6 cellular contexts compared by ENCODE assay signal in the genomic region with DNA sequence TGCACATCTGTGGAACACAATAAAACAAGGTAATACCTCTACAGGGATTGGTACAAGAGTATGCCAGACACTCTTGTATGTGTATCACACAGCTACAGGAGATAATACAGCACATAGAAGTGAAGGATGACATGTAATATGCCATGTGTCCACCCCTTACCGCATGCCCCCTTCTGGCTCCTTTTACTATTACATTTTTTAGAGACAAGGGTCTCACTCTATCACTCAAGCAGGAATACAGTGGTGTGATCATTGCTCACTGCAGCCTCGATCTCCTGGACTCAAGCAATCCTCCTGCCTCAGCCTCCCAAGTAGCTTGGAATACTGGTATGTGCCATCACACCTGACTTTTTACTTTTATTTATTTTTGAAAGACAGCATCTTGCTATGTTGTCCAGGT. TPM values are rescaled to one million over a fixed set of nuclear protein-coding genes. Genes with fewer than 3 reads are reported as not detected.
DNase-seq lines count a peak whose midpoint lies in the region; ATAC-seq and TF ChIP-seq lines count a peak whose summit lies in the region.

No MANE protein-coding gene starts in this region.

- WGBS in testis, 2 donors, result 51 to 61% methylated on average over 2 of the region's 2 CpGs

- DNase-seq in NCI-H748 (lab: John Stamatoyannopoulos, UW; ENCODE audit: unreplicated experiment) (peak; percentile 62), chondrocyte (ENCODE audit: low spot score) (no peak), testis (no peak)

- no peak overlapping the region for H3K27ac Mint-ChIP-seq in chondrocyte (ENCODE audit: unreplicated experiment)

- no peaks in the 10 kb centered on the region for H3K9me3 Mint-ChIP-seq in chondrocyte (ENCODE audit: low read depth)

- H3K4me1 ChIP-seq in testis, result peaks cover 3% of the 10 kb centered on the region

- H3K9me3 ChIP-seq in testis, result no peaks in the 10 kb centered on the region

- intact Hi-C loops in testis (cut with DNase I; ENCODE audit: low total_unique reads), result loop anchor here (10.0 kb wide), 1 partner anchor 52 kb away; a partner anchor contains a TSS

- H3K4me1 Mint-ChIP-seq in chondrocyte (ENCODE audit: low read depth), result no peaks in the 10 kb centered on the region

- H3K27me3 ChIP-seq in testis, result no peaks in the 10 kb centered on the region

- H3K27ac ChIP-seq in testis, result no peak overlapping the region

- ATAC-seq in HG02970 (IDR thresholded peaks at IDR 0.05; ENCODE audit: low FRiP score, unreplicated experiment) (no peak), HG03432 (IDR thresholded peaks at IDR 0.05; ENCODE audit: unreplicated experiment) (no peak)

- TF ChIP-seq POLR2A in testis (IDR thresholded peaks at IDR 0.05), result no peak

- no peaks in the 10 kb centered on the region for H3K27me3 Mint-ChIP-seq in chondrocyte (ENCODE audit: low read depth)

- H3K36me3 Mint-ChIP-seq in chondrocyte (ENCODE audit: low read depth), result no peaks in the 10 kb centered on the region

- TF ChIP-seq CTCF in GM12875 (IDR thresholded peaks at IDR 0.05; ENCODE audit: borderline replicate concordance, insufficient read depth, low read depth, low read length), result peak; percentile 46; the same call in 1 of the 2 replicates
- TF ChIP-seq CTCF in chondrocyte (IDR thresholded peaks at IDR 0.05), result peak; percentile 75
- TF ChIP-seq CTCF in testis (IDR thresholded peaks at IDR 0.05), result peak in 2 of 3 experiments; percentile 23 to 36

- H3K4me3 ChIP-seq in GM12875 (ENCODE audit: low read depth, low read length) (no peak overlapping the region), testis (no peak overlapping the region)

- no peaks in the 10 kb centered on the region for H3K36me3 ChIP-seq in testis (ENCODE audit: low read depth, missing control alignments)

- no peak overlapping the region for H3K4me3 Mint-ChIP-seq in chondrocyte (ENCODE audit: unreplicated experiment)

RNA-seq across cellular contexts. Expression of a gene that starts 4.2 kb away (rescaled TPM):
- total RNA-seq in chondrocyte (not detected in 3 replicates), testis (1 to 10 TPM in 1 of 2 donors, not detected in 1; 2.6 TPM)
- 1.7 TPM for polyA plus RNA-seq in testis (ENCODE audit: insufficient read depth, low read depth, low replicate concordance)

RNA-seq across cellular contexts. Expression of a gene that starts 10.9 kb away (rescaled TPM):
- not detected in 3 replicates for total RNA-seq in chondrocyte
- 1 to 10 TPM in 1 of 2 donors, under 1 TPM in 1; 0.71 to 1.2 TPM for total RNA-seq in testis
- polyA plus RNA-seq in testis (ENCODE audit: insufficient read depth, low read depth, low replicate concordance), result 13.0 TPM

RNA-seq across cellular contexts. Expression of a gene that starts 14.8 kb away (rescaled TPM):
- total RNA-seq in chondrocyte (not detected in 3 replicates), testis (1 to 10 TPM in 1 of 2 donors, not detected in 1; 2.0 TPM)
- polyA plus RNA-seq in testis (ENCODE audit: insufficient read depth, low read depth, low replicate concordance), result 7.2 TPM

RNA-seq across cellular contexts. Expression of a gene that starts 18.0 kb away (rescaled TPM):
- total RNA-seq in chondrocyte (not detected in 3 replicates), testis (1 to 10 TPM; 2.9 to 6.3 TPM)
- 34.8 TPM for polyA plus RNA-seq in testis (ENCODE audit: insufficient read depth, low read depth, low replicate concordance)

RNA-seq across cellular contexts. Expression of a gene that starts 21.6 kb away (rescaled TPM):
- total RNA-seq in chondrocyte (not detected in 3 replicates), testis (under 1 TPM; 0.24 to 0.31 TPM)
- polyA plus RNA-seq in testis (ENCODE audit: insufficient read depth, low read depth, low replicate concordance), result 1.1 TPM
